ENCODE assay signal across 10 cellular contexts in genomic region chr6:14727494-14728395, GRCh38.
DNase-seq lines count a peak whose midpoint lies in the region; ATAC-seq and TF ChIP-seq lines count a peak whose summit lies in the region.
"Had no signal": no experiment of that assay in that cellular context is flagged by ENCODE, and none has a peak within 500 bp of the region (broad histone marks: within the 10 kb centered on the region; RNA-seq: fewer than 3 reads in every experiment).

No MANE protein-coding gene starts in this region.

- WGBS in GM23248 (ENCODE audit: low coverage in 1 of 2, low lambda C conversion rate in 2 of 2, missing lambda C conversion rate in 2 of 2), 2 experiments = 79 to 83% methylated on average over 7 of the region's 7 CpGs
- WGBS in gastroesophageal sphincter (ENCODE audit: low coverage in 1 of 2), 2 donors = 68 to 92% methylated on average over 5 to 7 of the region's 7 CpGs

- H3K36me3 ChIP-seq in GM23248 (ENCODE audit: low read depth) = no peaks in the 10 kb centered on the region
- H3K36me3 ChIP-seq in gastroesophageal sphincter = no peaks in the 10 kb centered on the region
- no peaks in the 10 kb centered on the region for H3K36me3 ChIP-seq in skeletal muscle satellite cell (ENCODE audit: insufficient read depth, low read length)
- H3K36me3 ChIP-seq in gastrocnemius medialis = no peaks in the 10 kb centered on the region

- peak; percentile 66 for ATAC-seq in gastroesophageal sphincter
- ATAC-seq in gastrocnemius medialis = no peak
- ATAC-seq: Panc1 had no signal

- DNase-seq in GM23248 (no peak), OCI-M1 (lab: John Stamatoyannopoulos, UW) (peak; percentile 70), gastrocnemius medialis (no peak), NCI-H510A treated with DMSO at 0.1 percent for 48 hours (lab: John Stamatoyannopoulos, UW) (no peak), NCI-H345 (lab: John Stamatoyannopoulos, UW) (no peak)
- DNase-seq: NCI-H1930; stimulated activated CD4-positive, alpha-beta T cell treated with anti-CD3 and anti-CD28 coated beads, Interleukin-2, amount 100 ng/mL, for 24 hours had no signal

- H2AFZ ChIP-seq in GM23248 = peak overlapping the region; percentile 54

- H3K4me2 ChIP-seq in GM23248 (ENCODE audit: unreplicated experiment) (peak overlapping the region; percentile 7), skeletal muscle satellite cell (ENCODE audit: low read length) (no peak overlapping the region)

- TF ChIP-seq CTCF in gastroesophageal sphincter (IDR thresholded peaks at IDR 0.05) (no peak), gastrocnemius medialis (IDR thresholded peaks at IDR 0.05 in 4 of 5, conservative IDR thresholded peaks at IDR 0.05 in 1 of 5) (no peak)

- no peaks in the 10 kb centered on the region for H3K9me2 ChIP-seq in GM23248 (ENCODE audit: insufficient read depth)

- H3K4me3 ChIP-seq in GM23248 = no peak overlapping the region
- no peak overlapping the region for H3K4me3 ChIP-seq in gastroesophageal sphincter
- H3K4me3 ChIP-seq in skeletal muscle satellite cell (ENCODE audit: low read length) = no peak overlapping the region
- no peak overlapping the region for H3K4me3 ChIP-seq in gastrocnemius medialis

- H3K27me3 ChIP-seq in GM23248 (replicated peaks; ENCODE audit: insufficient read depth) (no peaks in the 10 kb centered on the region), gastroesophageal sphincter (no peaks in the 10 kb centered on the region), skeletal muscle satellite cell (ENCODE audit: control insufficient read depth, insufficient read depth, low read length) (no peaks in the 10 kb centered on the region), gastrocnemius medialis (no peaks in the 10 kb centered on the region)

- intact Hi-C loops in gastrocnemius medialis (cut with DNase I; ENCODE audit: low total_unique reads) = loop anchor here (10.0 kb wide), 1 partner anchor 897 kb away; no protein-coding TSS in a partner anchor

- H4K20me1 ChIP-seq in GM23248 (ENCODE audit: insufficient read depth) = no peaks in the 10 kb centered on the region

- H3K27ac ChIP-seq in GM23248 (no peak overlapping the region), gastroesophageal sphincter (peak overlapping the region in 2 of 4 donors; percentile 36 to 41), gastrocnemius medialis (peak overlapping the region in 1 of 4 donors; percentile 39)

- H3K9me3 ChIP-seq in GM23248 (ENCODE audit: low read depth) (no peaks in the 10 kb centered on the region), gastroesophageal sphincter (no peaks in the 10 kb centered on the region), skeletal muscle satellite cell (replicated peaks; ENCODE audit: low read length) (no peaks in the 10 kb centered on the region), gastrocnemius medialis (no peaks in the 10 kb centered on the region)

- in situ Hi-C loops in GM23248 (cut with MboI) = no loop called here
- in situ Hi-C loops in gastrocnemius medialis (cut with MboI; ENCODE audit: low sequenced_read_pairs in 4 of 4) = no loop called here

- peaks cover 13% of the 10 kb centered on the region for H3K4me1 ChIP-seq in GM23248 (ENCODE audit: insufficient read depth)
- peaks cover 0 to 6% (median 0%) of the 10 kb centered on the region in 3 donors for H3K4me1 ChIP-seq in gastroesophageal sphincter
- peaks cover 30% of the 10 kb centered on the region for H3K4me1 ChIP-seq in skeletal muscle satellite cell (ENCODE audit: control insufficient read depth, insufficient read depth, low read length)
- H3K4me1 ChIP-seq in gastrocnemius medialis = no peaks in the 10 kb centered on the region

- H3K9ac ChIP-seq in GM23248 (no peak overlapping the region; the same call in 1 of the 2 replicates), skeletal muscle satellite cell (ENCODE audit: low read depth, low read length) (peak overlapping the region; percentile 20)

- no peaks in the 10 kb centered on the region for H3K79me2 ChIP-seq in GM23248 (ENCODE audit: insufficient read depth)

- TF ChIP-seq EP300 in gastroesophageal sphincter (IDR thresholded peaks at IDR 0.05) = no peak

- H3F3A ChIP-seq in GM23248 (ENCODE audit: insufficient read depth) = peaks cover 8% of the 10 kb centered on the region

- TF ChIP-seq POLR2A in gastroesophageal sphincter (IDR thresholded peaks at IDR 0.05) (no peak), gastrocnemius medialis (IDR thresholded peaks at IDR 0.05) (no peak)
